40 cellular contexts compared by ENCODE assay signal in the genomic region with DNA sequence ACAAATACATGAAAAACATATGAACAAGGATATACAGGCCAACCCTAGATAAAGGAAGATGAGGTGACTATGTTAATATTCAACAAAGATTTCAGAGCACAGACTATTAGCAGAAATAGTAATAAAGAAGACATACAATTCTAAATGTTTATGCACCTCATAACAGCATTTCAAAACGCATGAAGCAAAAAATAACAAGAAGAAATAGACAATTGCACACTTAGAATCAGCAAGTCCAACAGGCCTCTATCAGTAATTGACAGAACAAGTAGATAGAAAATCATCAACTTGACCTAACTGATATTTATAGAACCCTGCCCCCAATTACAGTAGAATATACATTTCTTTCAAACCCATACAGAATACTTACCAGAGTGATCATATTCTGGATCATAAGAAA. TPM values are rescaled to one million over a fixed set of nuclear protein-coding genes. Genes with fewer than 3 reads are reported as not detected.
"Had no signal": no experiment of that assay in that cellular context is flagged by ENCODE, and none has a peak within 500 bp of the region (broad histone marks: within the 10 kb centered on the region; RNA-seq: fewer than 3 reads in every experiment).

No MANE protein-coding gene starts in this region.

- FAIRE-seq: astrocyte, bronchial epithelial cell had no signal

- H3K36me3 Mint-ChIP-seq: activated naive CD4-positive, alpha-beta T cell treated with anti-CD3 and anti-CD28 coated beads, Interleukin-2, amount 10 ng/mL, durations not matched to agents 7 days and 5 days; activated naive CD4-positive, alpha-beta T cell treated with anti-CD3 and anti-CD28 coated beads, Interleukin-2, amount 50 U/mL, for 24 hours; activated naive CD4-positive, alpha-beta T cell treated with anti-CD3 and anti-CD28 coated beads, Interleukin-2, amount 50 U/mL, for 72 hours; activated naive CD8-positive, alpha-beta T cell; activated naive CD8-positive, alpha-beta T cell treated with anti-CD3 and anti-CD28 coated beads for 36 hours; activated naive CD8-positive, alpha-beta T cell treated with anti-CD3 and anti-CD28 coated beads, Interleukin-2, amount 10 ng/mL, durations not matched to agents 7 days and 5 days; brain had no signal

- H3K9me3 Mint-ChIP-seq: activated naive CD4-positive, alpha-beta T cell treated with anti-CD3 and anti-CD28 coated beads for 36 hours; activated naive CD4-positive, alpha-beta T cell treated with anti-CD3 and anti-CD28 coated beads, Interleukin-2, amount 10 ng/mL, durations not matched to agents 7 days and 5 days; activated naive CD4-positive, alpha-beta T cell treated with anti-CD3 and anti-CD28 coated beads, Interleukin-2, amount 50 U/mL, for 24 hours; activated naive CD4-positive, alpha-beta T cell treated with anti-CD3 and anti-CD28 coated beads, Interleukin-2, amount 50 U/mL, for 72 hours; activated naive CD8-positive, alpha-beta T cell treated with anti-CD3 and anti-CD28 coated beads for 36 hours; activated naive CD8-positive, alpha-beta T cell treated with anti-CD3 and anti-CD28 coated beads, Interleukin-2, amount 10 ng/mL, durations not matched to agents 7 days and 5 days; activated naive CD8-positive, alpha-beta T cell treated with anti-CD3 and anti-CD28 coated beads, Interleukin-2, amount 50 U/mL, for 24 hours; activated T-cell treated with anti-CD3 and anti-CD28 coated beads, Interleukin-2, amount 50 U/mL, for 24 hours; activated T-cell treated with anti-CD3 and anti-CD28 coated beads, Interleukin-2, amount 50 U/mL, for 4 hours; activated T-cell treated with anti-CD3 and anti-CD28 coated beads, Interleukin-2, amount 50 U/mL, for 72 hours; activated T-helper 1 cell treated with anti-CD3 and anti-CD28 coated beads, Interleukin-12 subunit alpha, Interleukin-12 subunit beta, Interleukin-2, Interleukin-4 antibody, amounts not matched to agents 30 ng/mL and 10 ng/mL and 1 ng/mL, durations not matched to agents 14 hours and 24 hours and 36 hours; activated T-helper 17 cell treated with anti-CD3 and anti-CD28 coated beads, Interleukin-2, amount 50 U/mL, for 72 hours; activated T-helper 2 cell treated with anti-CD3 and anti-CD28 coated beads, Interferon-gamma antibody, Interleukin-2, Interleukin-4, amounts not matched to agents 10 μg/mL and 5 μg/mL and 100 μg/mL, durations not matched to agents 14 hours and 24 hours and 36 hours; central memory CD8-positive, alpha-beta T cell had no signal

- H3K27ac ChIP-seq: adrenal gland, ascending aorta, body of pancreas, brain microvascular endothelial cell, breast epithelium, cardiac muscle cell had no signal

- DNase-seq: activated effector memory CD4-positive, alpha-beta T cell treated with anti-CD3 and anti-CD28 coated beads, Interleukin-2, amount 50 U/mL, for 16 hours; activated effector memory CD4-positive, alpha-beta T cell treated with Interleukin-2 at 50 U/mL for 16 hours; activated gamma-delta T cell; activated gamma-delta T cell treated with Interleukin-2 at 50 U/mL for 16 hours; activated naive CD4-positive, alpha-beta T cell; activated naive CD4-positive, alpha-beta T cell treated with anti-CD3 and anti-CD28 coated beads for 36 hours; activated naive CD4-positive, alpha-beta T cell treated with anti-CD3 and anti-CD28 coated beads, Interleukin-2, amount 10 ng/mL, durations not matched to agents 7 days and 5 days; activated naive CD4-positive, alpha-beta T cell treated with anti-CD3 and anti-CD28 coated beads, Interleukin-2, amount 50 U/mL, for 16 hours; activated naive CD4-positive, alpha-beta T cell treated with Interleukin-2 at 50 U/mL for 16 hours; activated naive CD8-positive, alpha-beta T cell treated with anti-CD3 and anti-CD28 coated beads for 36 hours; activated naive CD8-positive, alpha-beta T cell treated with anti-CD3 and anti-CD28 coated beads, Interleukin-2, amount 10 ng/mL, durations not matched to agents 7 days and 5 days; activated naive CD8-positive, alpha-beta T cell treated with anti-CD3 and anti-CD28 coated beads, Interleukin-2, amount 50 U/mL, for 24 hours; activated T-cell treated with anti-CD3 and anti-CD28 coated beads, Interleukin-2, amount 50 U/mL, for 1 hour; activated T-cell treated with anti-CD3 and anti-CD28 coated beads, Interleukin-2, amount 50 U/mL, for 24 hours; activated T-cell treated with anti-CD3 and anti-CD28 coated beads, Interleukin-2, amount 50 U/mL, for 4 hours; activated T-cell treated with anti-CD3 and anti-CD28 coated beads, Interleukin-2, amount 50 U/mL, for 48 hours; activated T-cell treated with anti-CD3 and anti-CD28 coated beads, Interleukin-2, amount 50 U/mL, for 72 hours; adrenal gland; amniotic stem cell; amygdala; anterior cingulate cortex; aorta; body of pancreas; brain microvascular endothelial cell; caudate nucleus; central memory CD4-positive, alpha-beta T cell; cerebellar nuclear complex had no signal

- H3K4me1 ChIP-seq: adrenal gland, ascending aorta, body of pancreas, breast epithelium had no signal

- H3K36me3 ChIP-seq: adrenal gland, ascending aorta, brain microvascular endothelial cell, breast epithelium, cardiac muscle cell had no signal

- H3K27ac Mint-ChIP-seq: activated naive CD4-positive, alpha-beta T cell treated with anti-CD3 and anti-CD28 coated beads for 36 hours; activated naive CD4-positive, alpha-beta T cell treated with anti-CD3 and anti-CD28 coated beads, Interleukin-2, amount 10 ng/mL, durations not matched to agents 7 days and 5 days; activated naive CD4-positive, alpha-beta T cell treated with anti-CD3 and anti-CD28 coated beads, Interleukin-2, amount 50 U/mL, for 24 hours; activated naive CD4-positive, alpha-beta T cell treated with anti-CD3 and anti-CD28 coated beads, Interleukin-2, amount 50 U/mL, for 72 hours; activated naive CD8-positive, alpha-beta T cell; activated naive CD8-positive, alpha-beta T cell treated with anti-CD3 and anti-CD28 coated beads for 36 hours; activated naive CD8-positive, alpha-beta T cell treated with anti-CD3 and anti-CD28 coated beads, Interleukin-2, amount 10 ng/mL, durations not matched to agents 7 days and 5 days; activated naive CD8-positive, alpha-beta T cell treated with anti-CD3 and anti-CD28 coated beads, Interleukin-2, amount 50 U/mL, for 24 hours; activated T-cell treated with anti-CD3 and anti-CD28 coated beads, Interleukin-2, amount 50 U/mL, for 24 hours; activated T-cell treated with anti-CD3 and anti-CD28 coated beads, Interleukin-2, amount 50 U/mL, for 72 hours; activated T-helper 1 cell treated with anti-CD3 and anti-CD28 coated beads, Interleukin-12 subunit alpha, Interleukin-12 subunit beta, Interleukin-2, Interleukin-4 antibody, amounts not matched to agents 30 ng/mL and 10 ng/mL and 1 ng/mL, durations not matched to agents 14 hours and 24 hours and 36 hours; activated T-helper 17 cell treated with anti-CD3 and anti-CD28 coated beads, Interleukin-2, amount 50 U/mL, for 72 hours; activated T-helper 2 cell treated with anti-CD3 and anti-CD28 coated beads, Interferon-gamma antibody, Interleukin-2, Interleukin-4, amounts not matched to agents 10 μg/mL and 5 μg/mL and 100 μg/mL, durations not matched to agents 14 hours and 24 hours and 36 hours; brain had no signal

- H3K9me3 ChIP-seq: adrenal gland, ascending aorta, body of pancreas, breast epithelium had no signal

- H3K27me3 Mint-ChIP-seq: activated naive CD4-positive, alpha-beta T cell treated with anti-CD3 and anti-CD28 coated beads, Interleukin-2, amount 10 ng/mL, durations not matched to agents 7 days and 5 days; activated naive CD8-positive, alpha-beta T cell treated with anti-CD3 and anti-CD28 coated beads, Interleukin-2, amount 10 ng/mL, durations not matched to agents 7 days and 5 days; activated T-helper 17 cell treated with anti-CD3 and anti-CD28 coated beads, Interleukin-2, amount 50 U/mL, for 72 hours; brain; central memory CD8-positive, alpha-beta T cell had no signal

- H3K4me3 ChIP-seq: adrenal gland, ascending aorta, body of pancreas, breast epithelium, cardiac muscle cell had no signal

- H3K4me1 Mint-ChIP-seq: activated naive CD4-positive, alpha-beta T cell treated with anti-CD3 and anti-CD28 coated beads, Interleukin-2, amount 10 ng/mL, durations not matched to agents 7 days and 5 days; activated naive CD4-positive, alpha-beta T cell treated with anti-CD3 and anti-CD28 coated beads, Interleukin-2, amount 50 U/mL, for 24 hours; activated naive CD8-positive, alpha-beta T cell treated with anti-CD3 and anti-CD28 coated beads for 36 hours; activated naive CD8-positive, alpha-beta T cell treated with anti-CD3 and anti-CD28 coated beads, Interleukin-2, amount 10 ng/mL, durations not matched to agents 7 days and 5 days; activated naive CD8-positive, alpha-beta T cell treated with anti-CD3 and anti-CD28 coated beads, Interleukin-2, amount 50 U/mL, for 24 hours; activated T-helper 17 cell treated with anti-CD3 and anti-CD28 coated beads, Interleukin-2, amount 50 U/mL, for 72 hours; central memory CD8-positive, alpha-beta T cell had no signal

- ATAC-seq: activated naive CD4-positive, alpha-beta T cell treated with anti-CD3 and anti-CD28 coated beads, Interleukin-2, amount 50 U/mL, for 72 hours; activated naive CD8-positive, alpha-beta T cell treated with anti-CD3 and anti-CD28 coated beads, Interleukin-2, amount 50 U/mL, for 24 hours; activated T-cell treated with anti-CD3 and anti-CD28 coated beads, Interleukin-2, amount 50 U/mL, for 4 hours; activated T-cell treated with anti-CD3 and anti-CD28 coated beads, Interleukin-2, amount 50 U/mL, for 72 hours; activated T-helper 17 cell treated with anti-CD3 and anti-CD28 coated beads, Interleukin-2, amount 50 U/mL, for 72 hours; body of pancreas had no signal

- H3K4me3 Mint-ChIP-seq: activated naive CD4-positive, alpha-beta T cell treated with anti-CD3 and anti-CD28 coated beads for 36 hours; activated naive CD4-positive, alpha-beta T cell treated with anti-CD3 and anti-CD28 coated beads, Interleukin-2, amount 10 ng/mL, durations not matched to agents 7 days and 5 days; activated naive CD4-positive, alpha-beta T cell treated with anti-CD3 and anti-CD28 coated beads, Interleukin-2, amount 50 U/mL, for 24 hours; activated naive CD8-positive, alpha-beta T cell; activated naive CD8-positive, alpha-beta T cell treated with anti-CD3 and anti-CD28 coated beads for 36 hours; activated naive CD8-positive, alpha-beta T cell treated with anti-CD3 and anti-CD28 coated beads, Interleukin-2, amount 10 ng/mL, durations not matched to agents 7 days and 5 days; activated naive CD8-positive, alpha-beta T cell treated with anti-CD3 and anti-CD28 coated beads, Interleukin-2, amount 50 U/mL, for 24 hours; activated T-cell treated with anti-CD3 and anti-CD28 coated beads, Interleukin-2, amount 50 U/mL, for 24 hours; activated T-cell treated with anti-CD3 and anti-CD28 coated beads, Interleukin-2, amount 50 U/mL, for 4 hours; activated T-cell treated with anti-CD3 and anti-CD28 coated beads, Interleukin-2, amount 50 U/mL, for 72 hours; activated T-helper 1 cell treated with anti-CD3 and anti-CD28 coated beads, Interleukin-12 subunit alpha, Interleukin-12 subunit beta, Interleukin-2, Interleukin-4 antibody, amounts not matched to agents 30 ng/mL and 10 ng/mL and 1 ng/mL, durations not matched to agents 14 hours and 24 hours and 36 hours; activated T-helper 17 cell treated with anti-CD3 and anti-CD28 coated beads, Interleukin-2, amount 50 U/mL, for 72 hours; brain; central memory CD8-positive, alpha-beta T cell had no signal

- H3K27me3 ChIP-seq: adrenal gland, ascending aorta, body of pancreas, brain microvascular endothelial cell, breast epithelium, cardiac muscle cell had no signal

RNA-seq across cellular contexts. Expression of a gene that starts 11.4 kb away (rescaled TPM):
- total RNA-seq: activated naive CD8-positive, alpha-beta T cell treated with anti-CD3 and anti-CD28 coated beads, Interleukin-2, amount 10 ng/mL, durations not matched to agents 7 days and 5 days; ascending aorta; bronchial epithelial cell had no signal
